ENCODE assay signal across 8 cellular contexts in genomic region chr18:80034068-80034851, GRCh38. TPM values are rescaled to one million over a fixed set of nuclear protein-coding genes. Genes with fewer than 3 reads are reported as not detected.
DNase-seq lines count a peak whose midpoint lies in the region; TF ChIP-seq lines count a peak whose summit lies in the region.

TSS of gene RBFA (plus strand) at chr18:80034434. CDS start at chr18:80034496, 62 bp downstream.

- peaks cover 7% of the 10 kb centered on the region for H3K36me3 ChIP-seq in GM06990 (ENCODE audit: control insufficient read depth, insufficient read depth, low read length)

- DNase-seq in GM06990 (ENCODE audit: extremely low read depth, insufficient read length) (peak; percentile 98), HFFc6 (peak; percentile 98), NAMALWA (ENCODE audit: low spot score) (peak; percentile 95), SK-N-DZ (ENCODE audit: low spot score) (peak; percentile 98), globus pallidus (ENCODE audit: low spot score) (peak; percentile 99), occipital lobe (lab: John Stamatoyannopoulos, UW) (peak; percentile 99)
- peak; percentile 100 for DNase-seq in activated naive CD4-positive, alpha-beta T cell treated with anti-CD3 and anti-CD28 coated beads, Interleukin-2, amount 10 ng/mL, durations not matched to agents 7 days and 5 days

- peak within 1 kb of the TSS; percentile 86 for H3K4me3 ChIP-seq in GM06990 (replicated peaks; ENCODE audit: low read depth, low read length)

- 0 out of 2 replicates have a peak, but pooled peaks cover 4% of the 10 kb centered on the region for H3K36me3 Mint-ChIP-seq in HFFc6 (ENCODE audit: low read depth)
- peaks cover 14% of the 10 kb centered on the region for H3K36me3 Mint-ChIP-seq in activated naive CD4-positive, alpha-beta T cell treated with anti-CD3 and anti-CD28 coated beads, Interleukin-2, amount 10 ng/mL, durations not matched to agents 7 days and 5 days

- peaks cover 3% of the 10 kb centered on the region for H3K27me3 Mint-ChIP-seq in HFFc6 (ENCODE audit: insufficient read depth)
- H3K27me3 Mint-ChIP-seq in activated naive CD4-positive, alpha-beta T cell treated with anti-CD3 and anti-CD28 coated beads, Interleukin-2, amount 10 ng/mL, durations not matched to agents 7 days and 5 days, result peaks cover 5% of the 10 kb centered on the region

- peak within 1 kb of the TSS; percentile 99 for H3K27ac Mint-ChIP-seq in HFFc6
- peak within 1 kb of the TSS; percentile 89 for H3K27ac Mint-ChIP-seq in activated naive CD4-positive, alpha-beta T cell treated with anti-CD3 and anti-CD28 coated beads, Interleukin-2, amount 10 ng/mL, durations not matched to agents 7 days and 5 days

- no peaks in the 10 kb centered on the region for H3K27me3 ChIP-seq in GM06990 (replicated peaks; ENCODE audit: control insufficient read depth, insufficient read depth, low read length)

- H3K4me1 Mint-ChIP-seq in HFFc6 (ENCODE audit: low read depth), result peaks cover 31% of the 10 kb centered on the region
- peaks cover 29% of the 10 kb centered on the region for H3K4me1 Mint-ChIP-seq in activated naive CD4-positive, alpha-beta T cell treated with anti-CD3 and anti-CD28 coated beads, Interleukin-2, amount 10 ng/mL, durations not matched to agents 7 days and 5 days

- CTCF ChIA-PET in activated naive CD4-positive, alpha-beta T cell treated with anti-CD3 and anti-CD28 coated beads, Interleukin-2, amount 10 ng/mL, durations not matched to agents 7 days and 5 days (lab: Charles Lee), result interaction anchor here (1.0 to 1.2 kb wide), 2 partner anchors 11 to 113 kb away, joined by 3 read pairs; no protein-coding TSS in a partner anchor

- H3K4me3 Mint-ChIP-seq in HFFc6, result peak within 1 kb of the TSS; percentile 96
- peak within 1 kb of the TSS; percentile 87 for H3K4me3 Mint-ChIP-seq in activated naive CD4-positive, alpha-beta T cell treated with anti-CD3 and anti-CD28 coated beads, Interleukin-2, amount 10 ng/mL, durations not matched to agents 7 days and 5 days

- TF ChIP-seq CTCF in GM06990 (IDR thresholded peaks at IDR 0.05; ENCODE audit: insufficient read depth, low read length, poor library complexity, severe bottlenecking) (peak; percentile 41), HFFc6 (IDR thresholded peaks at IDR 0.05) (peak; percentile 81)

- peak within 1 kb of the TSS; percentile 63 for H3K27ac ChIP-seq in temporal lobe (ENCODE audit: low read depth, low read length)

- H3K9me3 Mint-ChIP-seq in HFFc6, result no peaks in the 10 kb centered on the region
- peaks cover 2% of the 10 kb centered on the region for H3K9me3 Mint-ChIP-seq in activated naive CD4-positive, alpha-beta T cell treated with anti-CD3 and anti-CD28 coated beads, Interleukin-2, amount 10 ng/mL, durations not matched to agents 7 days and 5 days

RNA-seq across cellular contexts. Expression of gene RBFA, which starts in this region (rescaled TPM):
- 10 to 100 TPM; 24.8 to 28.4 (median 27.2) TPM for total RNA-seq in HFFc6 (2021; fragmentation: NEBNext Ultra II Directional; extraction: Animal tissue kit (Norgen Biotek cat#: 25700))
- 99.1 and 144 TPM in 2 replicates for polyA plus RNA-seq in SK-N-DZ (2014; cell fraction: cytosol; rRNA removed)
- polyA plus RNA-seq in SK-N-DZ (2014; cell fraction: nucleus; rRNA removed), result 120 and 141 TPM in 2 replicates
- total RNA-seq in occipital lobe (58.6 TPM), temporal lobe (31.0 TPM)

Comparison
In these comparisons a context has a peak if more than half of its experiments do, and no peak if none do; other contexts are left out.
1. Peak in every context shown above with its lines: DNase-seq, H3K4me3 ChIP-seq and H3K27ac ChIP-seq.